29 cellular contexts compared by ENCODE assay signal in genomic region chr19:47432499-47432898, GRCh38. TPM values are rescaled to one million over a fixed set of nuclear protein-coding genes. Genes with fewer than 3 reads are reported as not detected.
"Had no signal": no experiment of that assay in that cellular context is flagged by ENCODE, and none has a peak within 500 bp of the region (broad histone marks: within the 10 kb centered on the region; RNA-seq: fewer than 3 reads in every experiment).

No MANE protein-coding gene starts in this region.

- H3K4me3 Mint-ChIP-seq: activated B cell treated with CpG ODN at 0.5 μM for 24 hours; activated CD4-positive, alpha-beta T cell treated with anti-CD3 and anti-CD28 coated beads, Interleukin-2, amount 10 ng/mL, durations not matched to agents 24 days and 14 days; activated CD8-positive, alpha-beta memory T cell treated with anti-CD3 and anti-CD28 coated beads, Interleukin-2, amount 10 ng/mL, durations not matched to agents 7 days and 5 days; activated naive CD8-positive, alpha-beta T cell treated with anti-CD3 and anti-CD28 coated beads, Interleukin-2, amount 50 U/mL, for 24 hours; activated T-cell treated with anti-CD3 and anti-CD28 coated beads, Interleukin-2, amount 50 U/mL, for 24 hours; T-cell had no signal

- H3K36me3 Mint-ChIP-seq: activated CD8-positive, alpha-beta memory T cell treated with anti-CD3 and anti-CD28 coated beads, Interleukin-2, amount 10 ng/mL, durations not matched to agents 7 days and 5 days; T-cell had no signal

- DNase-seq: activated B cell treated with CpG ODN at 0.5 μM for 24 hours; activated CD4-positive, alpha-beta T cell treated with anti-CD3 and anti-CD28 coated beads for 1 hour; activated CD4-positive, alpha-beta T cell treated with anti-CD3 and anti-CD28 coated beads, Interleukin-2, amount 10 ng/mL, durations not matched to agents 24 days and 14 days; activated CD4-positive, alpha-beta T cell treated with anti-CD3 and anti-CD28 coated beads, Interleukin-2, amount 50 U/mL, for 48 hours; activated CD8-positive, alpha-beta memory T cell treated with anti-CD3 and anti-CD28 coated beads, Interleukin-2, amount 10 ng/mL, durations not matched to agents 7 days and 5 days; activated effector memory CD4-positive, alpha-beta T cell treated with anti-CD3 and anti-CD28 coated beads, Interleukin-2, amount 50 U/mL, for 16 hours; activated naive CD4-positive, alpha-beta T cell treated with Interleukin-2 at 50 U/mL for 16 hours; activated naive CD8-positive, alpha-beta T cell treated with anti-CD3 and anti-CD28 coated beads, Interleukin-2, amount 50 U/mL, for 24 hours; activated T-cell treated with anti-CD3 and anti-CD28 coated beads, Interleukin-2, amount 50 U/mL, for 24 hours; amniotic stem cell; body of pancreas; central memory CD4-positive, alpha-beta T cell; NCI-H1092; NCI-H1417; NCI-H1930; NCI-H2171; NCI-H226; NCI-H526; NK-92 treated with Interleukin-12 subunit alpha and Interleukin-12 subunit beta, amount 100 ng/mL, for 24 hours; PC-3; SHP77 treated with DMSO at 0.1 percent for 48 hours; T-cell; T-helper 2 cell; T1000 had no signal

- H3K27ac ChIP-seq: ascending aorta, body of pancreas, coronary artery had no signal

- ATAC-seq: activated CD8-positive, alpha-beta memory T cell treated with anti-CD3 and anti-CD28 coated beads, Interleukin-2, amount 10 ng/mL, durations not matched to agents 7 days and 5 days; activated naive CD4-positive, alpha-beta T cell treated with anti-CD3 and anti-CD28 coated beads, Interleukin-2, amount 50 U/mL, for 72 hours; activated naive CD8-positive, alpha-beta T cell treated with anti-CD3 and anti-CD28 coated beads, Interleukin-2, amount 50 U/mL, for 24 hours; body of pancreas; PC-3; T-cell had no signal

- H3K9me3 Mint-ChIP-seq: activated CD4-positive, alpha-beta T cell treated with anti-CD3 and anti-CD28 coated beads, Interleukin-2, amount 10 ng/mL, durations not matched to agents 24 days and 14 days; activated naive CD8-positive, alpha-beta T cell treated with anti-CD3 and anti-CD28 coated beads, Interleukin-2, amount 50 U/mL, for 24 hours; activated T-cell treated with anti-CD3 and anti-CD28 coated beads, Interleukin-2, amount 50 U/mL, for 24 hours; T-cell had no signal

- H3K27ac Mint-ChIP-seq: activated B cell treated with CpG ODN at 0.5 μM for 24 hours; activated CD4-positive, alpha-beta T cell treated with anti-CD3 and anti-CD28 coated beads, Interleukin-2, amount 10 ng/mL, durations not matched to agents 24 days and 14 days; activated naive CD4-positive, alpha-beta T cell treated with anti-CD3 and anti-CD28 coated beads, Interleukin-2, amount 50 U/mL, for 72 hours; activated naive CD8-positive, alpha-beta T cell treated with anti-CD3 and anti-CD28 coated beads, Interleukin-2, amount 50 U/mL, for 24 hours; activated T-cell treated with anti-CD3 and anti-CD28 coated beads, Interleukin-2, amount 50 U/mL, for 24 hours had no signal

- H3K4me3 ChIP-seq: ascending aorta, body of pancreas, coronary artery had no signal

- H3K9me3 ChIP-seq: ascending aorta, body of pancreas had no signal

- H3K36me3 ChIP-seq: ascending aorta had no signal

RNA-seq across cellular contexts. Expression of gene MEIS3, which starts 13.2 kb away (rescaled TPM):
- total RNA-seq: activated B cell treated with CpG ODN at 0.5 μM for 24 hours; activated CD4-positive, alpha-beta T cell treated with anti-CD3 and anti-CD28 coated beads, Interleukin-2, amount 10 ng/mL, durations not matched to agents 24 days and 14 days; activated CD8-positive, alpha-beta memory T cell treated with anti-CD3 and anti-CD28 coated beads, Interleukin-2, amount 10 ng/mL, durations not matched to agents 7 days and 5 days had no signal

RNA-seq across cellular contexts. Expression of gene SLC8A2, which starts 39.2 kb away (rescaled TPM):
- total RNA-seq: activated B cell treated with CpG ODN at 0.5 μM for 24 hours; activated CD4-positive, alpha-beta T cell treated with anti-CD3 and anti-CD28 coated beads, Interleukin-2, amount 10 ng/mL, durations not matched to agents 24 days and 14 days; ascending aorta; MCF 10A; NCI-H460; T-cell had no signal
